In the genomic region with DNA sequence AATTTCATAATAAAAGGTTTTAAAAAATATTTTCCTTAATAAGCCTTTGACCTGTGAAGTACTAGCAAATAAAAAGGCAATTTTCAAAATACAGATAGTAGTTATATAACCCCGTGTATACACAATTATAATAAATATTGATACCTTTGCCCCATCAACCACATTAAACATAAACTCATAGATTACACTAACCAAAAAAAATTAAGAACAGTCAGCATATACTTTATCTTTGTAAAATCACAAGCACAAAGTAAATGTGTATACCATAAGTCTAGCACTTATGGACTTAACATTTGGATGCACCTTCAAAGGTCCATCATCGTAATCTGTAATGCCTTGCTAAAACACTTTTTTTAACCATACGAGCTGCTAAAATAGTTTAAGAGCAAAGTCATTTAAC, we compare ENCODE assay signal across 21 cellular contexts.
A peak's percentile ranks its signal among the peaks of the same experiment; 100 is the strongest.
DNase-seq lines count a peak whose midpoint lies in the region; ATAC-seq, FAIRE-seq and TF ChIP-seq lines count a peak whose summit lies in the region.
"Had no signal": no experiment of that assay in that cellular context is flagged by ENCODE, and none has a peak within 500 bp of the region (broad histone marks: within the 10 kb centered on the region; RNA-seq: fewer than 3 reads in every experiment).

No MANE protein-coding gene starts in this region.

- dilution Hi-C loops in IMR-90 (cut with HindIII; ENCODE audit: low sequenced_read_pairs, unreplicated experiment) = no loop called here

- intact Hi-C loops in IMR-90 (cut with micrococcal nuclease) (no loop called here), breast epithelium (cut with DNase I; ENCODE audit: low total_unique reads) (no loop called here)

- FAIRE-seq in D721Med (lab: Jason Lieb, UNC) (peak; percentile 6), colon (lab: Jason Lieb, UNC) (peak; percentile 62), small intestine (lab: Jason Lieb, UNC) (peak; percentile 41)
- FAIRE-seq: GM12892, GM19239 had no signal

- no TSS peak for BruUV-seq in IMR-90 (replicated peaks; lab: Mats Ljungman, UMichigan)

- CTCF ChIA-PET in IMR-90 (lab: Yijun Ruan, JAX) = no interaction called here

- H3K56ac ChIP-seq in IMR-90 (ENCODE audit: extremely low read depth, insufficient read depth, low read length) = no peak overlapping the region

- POLR2A ChIA-PET in IMR-90 (lab: Charles Lee; ENCODE audit: unreplicated experiment) = no interaction called here

- no peak overlapping the region for H2BK20ac ChIP-seq in IMR-90 (ENCODE audit: low read depth, low read length)

- H4K20me1 ChIP-seq in IMR-90 (ENCODE audit: insufficient read depth, low read length) = no peaks in the 10 kb centered on the region
- H4K20me1 ChIP-seq: BLaER1 had no signal

- H3K9me1 ChIP-seq in IMR-90 (ENCODE audit: insufficient read depth, low read length) = no peaks in the 10 kb centered on the region

- no peak overlapping the region for H3K18ac ChIP-seq in IMR-90 (ENCODE audit: low read depth, low read length)

- H3K23ac ChIP-seq in IMR-90 (ENCODE audit: low read depth, low read length) = no peak overlapping the region

- H3K36me3 ChIP-seq in IMR-90 (ENCODE audit: control insufficient read depth, insufficient read depth, low read length) = peaks cover 6% of the 10 kb centered on the region
- H3K36me3 ChIP-seq in small intestine (ENCODE audit: control insufficient read depth in 2 of 2, insufficient read depth in 2 of 2, low read length in 2 of 2) = peaks cover 2 to 9% of the 10 kb centered on the region in 2 donors
- no peaks in the 10 kb centered on the region for H3K36me3 ChIP-seq in breast epithelium

- no peak overlapping the region for H4K5ac ChIP-seq in IMR-90 (ENCODE audit: low read depth, low read length)

- no peak overlapping the region for H4K8ac ChIP-seq in IMR-90 (ENCODE audit: low read depth in 2 of 2, low read length in 2 of 2)

- H3K27me3 ChIP-seq in IMR-90 (ENCODE audit: control insufficient read depth, insufficient read depth, low read length) = no peaks in the 10 kb centered on the region
- H3K27me3 ChIP-seq in small intestine (ENCODE audit: control insufficient read depth in 2 of 2, insufficient read depth in 2 of 2, low read length in 2 of 2) = no peaks in the 10 kb centered on the region
- no peaks in the 10 kb centered on the region for H3K27me3 ChIP-seq in breast epithelium
- H3K27me3 ChIP-seq: BLaER1 had no signal

- H3K4me2 ChIP-seq in IMR-90 (ENCODE audit: low read depth, low read length) = no peak overlapping the region
- H3K4me2 ChIP-seq: BLaER1 had no signal

- no peak overlapping the region for H2BK5ac ChIP-seq in IMR-90 (ENCODE audit: low read depth, low read length, poor library complexity, severe bottlenecking)

- H4K91ac ChIP-seq in IMR-90 (ENCODE audit: insufficient read depth, low read depth, low read length) = no peak overlapping the region

- no peak overlapping the region for H2AK9ac ChIP-seq in IMR-90 (replicated peaks; ENCODE audit: low read depth, low read length, poor library complexity)

- H2AK5ac ChIP-seq in IMR-90 (ENCODE audit: low read depth, low read length) = no peak overlapping the region

- H3K9me3 ChIP-seq in IMR-90 (ENCODE audit: control insufficient read depth, insufficient read depth, low read length) (no peaks in the 10 kb centered on the region), small intestine (ENCODE audit: control insufficient read depth, low read depth) (no peaks in the 10 kb centered on the region), breast epithelium (peaks cover 7 to 8% of the 10 kb centered on the region in 2 donors)
- H3K9me3 ChIP-seq: Caco-2, HAP-1 had no signal

- no peak overlapping the region for H3K14ac ChIP-seq in IMR-90 (replicated peaks; ENCODE audit: low read depth, low read length)

- H3K4ac ChIP-seq in IMR-90 (ENCODE audit: low read depth, low read length) = no peak overlapping the region

- H3K79me1 ChIP-seq in IMR-90 (ENCODE audit: low read depth in 1 of 2, low read length in 2 of 2) = no peaks in the 10 kb centered on the region

- no peak overlapping the region for H3K9ac ChIP-seq in IMR-90 (ENCODE audit: low read depth, low read length)
- H3K9ac ChIP-seq: BLaER1 had no signal

- no peak overlapping the region for H2BK120ac ChIP-seq in IMR-90 (ENCODE audit: low read depth, low read length)

- TF ChIP-seq RAD21 in IMR-90 (IDR thresholded peaks at IDR 0.05; ENCODE audit: low read length) = no peak

- no peak for DNase-seq in D721Med (ENCODE audit: insufficient read length, low spot score)
- no peak for DNase-seq in IMR-90
- no peak for DNase-seq in small intestine
- no peak for DNase-seq in breast epithelium (ENCODE audit: low spot score in 2 of 2)
- no peak for DNase-seq in stimulated activated CD4-positive, alpha-beta T cell treated with anti-CD3 and anti-CD28 coated beads, Interleukin-15, amount 100 ng/mL, for 24 hours
- DNase-seq in stimulated activated CD4-positive, alpha-beta T cell treated with anti-CD3 and anti-CD28 coated beads, Interleukin-2, amount 100 ng/mL, for 48 hours = no peak
- DNase-seq: Caco-2; CD4-positive, CD25-positive, alpha-beta regulatory T cell; CD8-positive, alpha-beta T cell; DMS 273 treated with DMSO at 0.1 percent for 48 hours; DMS79; EL; GDM1; GOT3; HFFc6 had no signal

- in situ Hi-C loops in IMR-90 (cut with MboI; ENCODE audit: low sequenced_read_pairs) = no loop called here

- H3K4me3 ChIP-seq in IMR-90 (ENCODE audit: insufficient read depth, low read depth, low read length) = no peak overlapping the region
- H3K4me3 ChIP-seq in small intestine (ENCODE audit: low read depth in 1 of 2, low read length in 2 of 2) = no peak overlapping the region
- no peak overlapping the region for H3K4me3 ChIP-seq in breast epithelium
- H3K4me3 ChIP-seq: BLaER1, HAP-1 had no signal

- TF ChIP-seq POLR2A in IMR-90 (IDR thresholded peaks at IDR 0.05; ENCODE audit: low read depth, low read length) (no peak), breast epithelium (IDR thresholded peaks at IDR 0.05) (no peak)

- no CpG with 5 or more reads among the region's 3 CpGs for whole genome bisulfite sequencing in IMR-90 (ENCODE audit: extremely low coverage in 2 of 2, insufficient read length in 1 of 2), 2 experiments
- WGBS in small intestine, 3 donors = 76 to 81% (median 80%) methylated on average over 3 of the region's 3 CpGs

- H2AFZ ChIP-seq in IMR-90 (replicated peaks; ENCODE audit: low read length, poor library complexity) = no peak overlapping the region

- no peak overlapping the region for H2BK15ac ChIP-seq in IMR-90 (ENCODE audit: low read depth, low read length)

- no peak overlapping the region for H3K27ac ChIP-seq in IMR-90 (ENCODE audit: insufficient read depth, low read length)
- H3K27ac ChIP-seq in small intestine (ENCODE audit: low read depth in 1 of 2, low read length in 1 of 2) = no peak overlapping the region
- H3K27ac ChIP-seq in breast epithelium = no peak overlapping the region
- H3K27ac ChIP-seq: BLaER1, C4-2B had no signal

- H3K4me1 ChIP-seq in IMR-90 (ENCODE audit: control insufficient read depth, insufficient read depth, low read length) = no peaks in the 10 kb centered on the region
- no peaks in the 10 kb centered on the region for H3K4me1 ChIP-seq in small intestine (ENCODE audit: control insufficient read depth in 2 of 2, insufficient read depth in 1 of 2, low read depth in 1 of 2, low read length in 1 of 2)
- H3K4me1 ChIP-seq in breast epithelium = no peaks in the 10 kb centered on the region
- H3K4me1 ChIP-seq: BLaER1, Caco-2, HAP-1 had no signal

- TF ChIP-seq CTCF in D721Med (IDR thresholded peaks at IDR 0.05; ENCODE audit: insufficient read depth, missing control alignments) (no peak), IMR-90 (conservative IDR thresholded peaks at IDR 0.05; ENCODE audit: low read depth, low read length) (no peak), breast epithelium (IDR thresholded peaks at IDR 0.05) (no peak)

- no peak for ATAC-seq in IMR-90 (ENCODE audit: low read depth)
- ATAC-seq: CD8-positive, alpha-beta T cell had no signal

TF ChIP-seq in IMR-90, 13 proteins besides CTCF, POLR2A, EP300 and RAD21:
- peak; percentile 32; the same call in 1 of the 2 replicates for TF ChIP-seq MAFK (IDR thresholded peaks at IDR 0.05; ENCODE audit: low read depth, low read length)
- no peak for TF ChIP-seq MXI1 (IDR thresholded peaks at IDR 0.05; ENCODE audit: borderline replicate concordance, low read depth, low read length)
